In the genomic region with DNA sequence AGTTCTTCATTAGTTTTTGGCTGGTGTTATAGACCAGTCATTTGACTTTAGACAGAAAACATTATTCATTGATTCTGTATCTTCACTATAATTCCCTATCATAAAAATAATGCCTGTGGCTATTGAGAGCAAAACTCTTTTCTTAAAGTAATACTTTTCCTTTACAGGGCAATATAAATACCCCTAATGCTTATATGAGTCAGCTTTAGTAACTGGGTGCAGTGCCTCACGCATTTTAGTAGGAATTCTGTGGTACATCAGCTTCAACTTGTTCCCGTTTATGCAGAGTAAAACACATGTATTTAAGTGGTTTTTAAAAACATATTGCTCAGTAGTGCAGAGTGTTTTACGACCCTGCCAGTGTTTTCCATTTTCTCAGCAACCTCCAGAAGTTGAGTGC, we compare ENCODE assay signal across 16 cellular contexts.
A peak's percentile ranks its signal among the peaks of the same experiment; 100 is the strongest.
DNase-seq lines count a peak whose midpoint lies in the region; ATAC-seq and TF ChIP-seq lines count a peak whose summit lies in the region.
"Had no signal": no experiment of that assay in that cellular context is flagged by ENCODE, and none has a peak within 500 bp of the region (broad histone marks: within the 10 kb centered on the region; RNA-seq: fewer than 3 reads in every experiment).

No MANE protein-coding gene starts in this region.

- TF ChIP-seq CTCF in dorsolateral prefrontal cortex (IDR thresholded peaks at IDR 0.05 in 54 of 56, conservative IDR thresholded peaks at IDR 0.05 in 2 of 56; ENCODE audit: low read depth in 1 of 56, partially characterized antibody in 56 of 56), result no peak
- no peak for TF ChIP-seq CTCF in nephron progenitor cell (IDR thresholded peaks at IDR 0.05)
- TF ChIP-seq CTCF in tibial nerve (IDR thresholded peaks at IDR 0.05), result no peak
- TF ChIP-seq CTCF in Peyer's patch (IDR thresholded peaks at IDR 0.05), result no peak

- H3K27me3 Mint-ChIP-seq in activated naive CD4-positive, alpha-beta T cell treated with anti-CD3 and anti-CD28 coated beads, Interleukin-2, amount 10 ng/mL, durations not matched to agents 7 days and 5 days, result no peaks in the 10 kb centered on the region
- no peaks in the 10 kb centered on the region for H3K27me3 Mint-ChIP-seq in nephron progenitor cell (ENCODE audit: low read depth, poor library complexity)

- H3K27me3 ChIP-seq in dorsolateral prefrontal cortex (no peaks in the 10 kb centered on the region), tibial nerve (no peaks in the 10 kb centered on the region), Peyer's patch (no peaks in the 10 kb centered on the region)

- no peak for DNase-seq in activated naive CD4-positive, alpha-beta T cell treated with anti-CD3 and anti-CD28 coated beads, Interleukin-2, amount 10 ng/mL, durations not matched to agents 7 days and 5 days
- no peak for DNase-seq in activated naive CD4-positive, alpha-beta T cell treated with anti-CD3 and anti-CD28 coated beads, Interleukin-2, amount 50 U/mL, for 16 hours
- DNase-seq in dorsolateral prefrontal cortex (no peak), nephron progenitor cell (no peak), tibial nerve (ENCODE audit: low spot score in 2 of 2) (no peak), Peyer's patch (no peak), A172 (ENCODE audit: low spot score) (no peak)
- DNase-seq: 8988T; activated CD4-positive, alpha-beta T cell treated with anti-CD3 and anti-CD28 coated beads, Interleukin-2, amount 50 U/mL, for 4 hours; activated T-cell treated with anti-CD3 and anti-CD28 coated beads, Interleukin-2, amount 50 U/mL, for 48 hours; NCI-H524 treated with DMSO at 0.1 percent for 48 hours had no signal

- no peak for ATAC-seq in HG02588 (IDR thresholded peaks at IDR 0.05; ENCODE audit: unreplicated experiment)

- peak overlapping the region; percentile 44 to 98 (median 94) for H3K27ac ChIP-seq in dorsolateral prefrontal cortex
- peak overlapping the region in 3 of 4 donors; percentile 53 to 84 (median 72) for H3K27ac ChIP-seq in tibial nerve
- no peak overlapping the region for H3K27ac ChIP-seq in Peyer's patch
- H3K27ac ChIP-seq: epithelial cell of prostate, parathyroid adenoma had no signal

- H3K36me3 Mint-ChIP-seq in activated naive CD4-positive, alpha-beta T cell treated with anti-CD3 and anti-CD28 coated beads, Interleukin-2, amount 10 ng/mL, durations not matched to agents 7 days and 5 days, result peaks cover 64% of the 10 kb centered on the region
- H3K36me3 Mint-ChIP-seq in nephron progenitor cell (ENCODE audit: low read depth), result peaks cover 79% of the 10 kb centered on the region

- CTCF ChIA-PET in activated naive CD4-positive, alpha-beta T cell treated with anti-CD3 and anti-CD28 coated beads, Interleukin-2, amount 10 ng/mL, durations not matched to agents 7 days and 5 days (lab: Charles Lee), result interaction anchor here (1.6 kb wide), 1 partner anchor 99 kb away, joined by 4 read pairs; no protein-coding TSS in a partner anchor

- TF ChIP-seq POLR2A in tibial nerve (IDR thresholded peaks at IDR 0.05) (no peak), Peyer's patch (IDR thresholded peaks at IDR 0.05) (no peak)

- peak overlapping the region; percentile 77 for H3K27ac Mint-ChIP-seq in activated naive CD4-positive, alpha-beta T cell treated with anti-CD3 and anti-CD28 coated beads, Interleukin-2, amount 10 ng/mL, durations not matched to agents 7 days and 5 days
- H3K27ac Mint-ChIP-seq in nephron progenitor cell, result peak overlapping the region; percentile 37
- H3K27ac Mint-ChIP-seq: CD14-positive monocyte had no signal

- intact Hi-C loops in dorsolateral prefrontal cortex (cut with DNase I), result loop anchor here in 1 of 2 donors (2.0 kb wide), 1 partner anchor 114 kb away; no protein-coding TSS in a partner anchor

- H3K36me3 ChIP-seq in tibial nerve (peaks cover 0 to 99% (median 24%) of the 10 kb centered on the region in 3 donors), Peyer's patch (peaks cover 0 to 98% (median 0%) of the 10 kb centered on the region in 3 donors)

- H3K9me3 ChIP-seq in tibial nerve (no peaks in the 10 kb centered on the region), Peyer's patch (no peaks in the 10 kb centered on the region)

- TF ChIP-seq EP300 in tibial nerve (IDR thresholded peaks at IDR 0.05), result no peak

- H3K4me3 Mint-ChIP-seq in activated naive CD4-positive, alpha-beta T cell treated with anti-CD3 and anti-CD28 coated beads, Interleukin-2, amount 10 ng/mL, durations not matched to agents 7 days and 5 days, result no peak overlapping the region
- no peak overlapping the region for H3K4me3 Mint-ChIP-seq in nephron progenitor cell
- H3K4me3 Mint-ChIP-seq: CD14-positive monocyte, GM23338 had no signal

- H3K4me1 Mint-ChIP-seq in activated naive CD4-positive, alpha-beta T cell treated with anti-CD3 and anti-CD28 coated beads, Interleukin-2, amount 10 ng/mL, durations not matched to agents 7 days and 5 days, result no peaks in the 10 kb centered on the region
- peaks cover 57% of the 10 kb centered on the region for H3K4me1 Mint-ChIP-seq in nephron progenitor cell

- peaks cover 0 to 66% (median 35%) of the 10 kb centered on the region in 4 donors for H3K4me1 ChIP-seq in tibial nerve
- H3K4me1 ChIP-seq in Peyer's patch, result peaks cover 0 to 11% (median 0%) of the 10 kb centered on the region in 4 donors
- H3K4me1 ChIP-seq: parathyroid adenoma had no signal

- WGBS in tibial nerve, 2 donors, result 48 to 57% methylated on average over 3 of the region's 3 CpGs

- H3K4me3 ChIP-seq in dorsolateral prefrontal cortex (peak overlapping the region in 3 of 59 donors; percentile 3 to 14 (median 12)), tibial nerve (no peak overlapping the region), Peyer's patch (no peak overlapping the region)
- H3K4me3 ChIP-seq: GM23338 had no signal

- no peaks in the 10 kb centered on the region for H3K9me3 Mint-ChIP-seq in activated naive CD4-positive, alpha-beta T cell treated with anti-CD3 and anti-CD28 coated beads, Interleukin-2, amount 10 ng/mL, durations not matched to agents 7 days and 5 days
- H3K9me3 Mint-ChIP-seq in nephron progenitor cell, result no peaks in the 10 kb centered on the region
- H3K9me3 Mint-ChIP-seq: CD14-positive monocyte, GM23338 had no signal

Comparison
In these comparisons a context has a peak if more than half of its experiments do, and no peak if none do; other contexts are left out.
1. H3K27ac ChIP-seq: peak in dorsolateral prefrontal cortex (59 of 59) and tibial nerve (3 of 4); none in Peyer's patch (0 of 4).